In the genomic region with DNA sequence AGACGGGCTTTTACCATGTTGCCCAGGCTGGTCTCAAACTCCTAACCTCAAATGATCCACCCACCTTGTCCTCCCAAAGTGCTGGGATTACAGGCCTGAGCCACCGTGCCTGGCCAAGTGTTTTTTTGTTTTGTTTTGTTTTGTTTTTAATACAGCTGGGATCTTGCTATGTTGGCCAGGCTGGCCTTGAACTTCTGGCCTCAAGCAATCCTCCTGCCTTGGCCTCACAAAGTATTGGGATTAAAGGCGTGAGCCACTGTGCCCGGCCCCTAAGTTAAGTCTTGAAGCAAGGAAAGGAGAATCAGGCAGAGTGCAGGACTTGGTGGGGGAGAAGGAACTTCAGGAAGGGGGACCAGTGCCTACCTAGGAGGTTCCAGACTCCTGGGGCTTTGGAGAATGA, we compare ENCODE assay signal across 30 cellular contexts.
"Had no signal": no experiment of that assay in that cellular context is flagged by ENCODE, and none has a peak within 500 bp of the region (broad histone marks: within the 10 kb centered on the region; RNA-seq: fewer than 3 reads in every experiment).

No MANE protein-coding gene starts in this region.

- H3K4me3 ChIP-seq: ascending aorta, cardiac muscle cell, coronary artery, MG63, Peyer's patch, SJSA1 had no signal

- H3K4me2 ChIP-seq: SK-N-SH had no signal

- DNase-seq: activated CD4-positive, alpha-beta memory T cell treated with anti-CD3 and anti-CD28 coated beads for 36 hours; activated CD4-positive, alpha-beta T cell treated with anti-CD3 and anti-CD28 coated beads for 36 hours; activated CD4-positive, alpha-beta T cell treated with anti-CD3 and anti-CD28 coated beads, Interleukin-2, amount 10 ng/mL, durations not matched to agents 7 days and 5 days; activated CD8-positive, alpha-beta memory T cell treated with anti-CD3 and anti-CD28 coated beads, Interleukin-2, amount 50 U/mL, for 4 hours; activated effector memory CD4-positive, alpha-beta T cell treated with Interleukin-2 at 50 U/mL for 16 hours; activated naive CD4-positive, alpha-beta T cell treated with anti-CD3 and anti-CD28 coated beads, Interleukin-2, amount 50 U/mL, for 16 hours; activated naive CD8-positive, alpha-beta T cell treated with anti-CD3 and anti-CD28 coated beads, Interleukin-2, amount 10 ng/mL, durations not matched to agents 7 days and 5 days; amygdala; Kasumi-1; MG63; NCI-H1048; NCI-H1105 treated with DMSO at 0.1 percent for 48 hours; NCI-H1436; NCI-H1694; NCI-H1930; NCI-H2081 treated with DMSO at 0.1 percent for 48 hours; NCI-H345; PC-3; Peyer's patch; RPMI8226; SHP77 treated with DMSO at 0.1 percent for 48 hours; T-helper 2 cell; T-helper 9 cell had no signal

- H3K4me1 ChIP-seq: ascending aorta, Peyer's patch, SJSA1 had no signal

- H3K27me3 ChIP-seq: ascending aorta, cardiac muscle cell, MG63, Peyer's patch, SJSA1 had no signal

- H3K9ac ChIP-seq: SK-N-SH had no signal

- H3K27me3 Mint-ChIP-seq: activated CD4-positive, alpha-beta memory T cell treated with anti-CD3 and anti-CD28 coated beads for 36 hours; activated CD4-positive, alpha-beta T cell treated with anti-CD3 and anti-CD28 coated beads for 36 hours; activated CD4-positive, alpha-beta T cell treated with anti-CD3 and anti-CD28 coated beads, Interleukin-2, amount 10 ng/mL, durations not matched to agents 7 days and 5 days; activated naive CD8-positive, alpha-beta T cell treated with anti-CD3 and anti-CD28 coated beads, Interleukin-2, amount 10 ng/mL, durations not matched to agents 7 days and 5 days had no signal

- H3K9me3 ChIP-seq: ascending aorta, MG63, Peyer's patch, SJSA1, SK-N-SH had no signal

- H3K4me3 Mint-ChIP-seq: activated CD4-positive, alpha-beta memory T cell treated with anti-CD3 and anti-CD28 coated beads for 36 hours; activated CD4-positive, alpha-beta T cell treated with anti-CD3 and anti-CD28 coated beads for 36 hours; activated CD4-positive, alpha-beta T cell treated with anti-CD3 and anti-CD28 coated beads, Interleukin-2, amount 10 ng/mL, durations not matched to agents 7 days and 5 days; activated naive CD8-positive, alpha-beta T cell treated with anti-CD3 and anti-CD28 coated beads, Interleukin-2, amount 10 ng/mL, durations not matched to agents 7 days and 5 days; activated T-helper 1 cell treated with anti-CD3 and anti-CD28 coated beads, Interleukin-12 subunit alpha, Interleukin-12 subunit beta, Interleukin-2, Interleukin-4 antibody, amounts not matched to agents 30 ng/mL and 10 ng/mL and 1 ng/mL, durations not matched to agents 14 hours and 24 hours and 36 hours had no signal

- H3K27ac Mint-ChIP-seq: activated CD4-positive, alpha-beta memory T cell treated with anti-CD3 and anti-CD28 coated beads for 36 hours; activated CD4-positive, alpha-beta T cell treated with anti-CD3 and anti-CD28 coated beads for 36 hours; activated naive CD8-positive, alpha-beta T cell treated with anti-CD3 and anti-CD28 coated beads, Interleukin-2, amount 10 ng/mL, durations not matched to agents 7 days and 5 days; activated T-helper 1 cell treated with anti-CD3 and anti-CD28 coated beads, Interleukin-12 subunit alpha, Interleukin-12 subunit beta, Interleukin-2, Interleukin-4 antibody, amounts not matched to agents 30 ng/mL and 10 ng/mL and 1 ng/mL, durations not matched to agents 14 hours and 24 hours and 36 hours had no signal

- H3K4me1 Mint-ChIP-seq: activated CD4-positive, alpha-beta T cell treated with anti-CD3 and anti-CD28 coated beads for 36 hours; activated CD4-positive, alpha-beta T cell treated with anti-CD3 and anti-CD28 coated beads, Interleukin-2, amount 10 ng/mL, durations not matched to agents 7 days and 5 days; activated naive CD8-positive, alpha-beta T cell treated with anti-CD3 and anti-CD28 coated beads, Interleukin-2, amount 10 ng/mL, durations not matched to agents 7 days and 5 days had no signal

- H3K27ac ChIP-seq: ascending aorta, cardiac muscle cell, coronary artery, Peyer's patch, SJSA1 had no signal

- ATAC-seq: activated CD4-positive, alpha-beta T cell treated with anti-CD3 and anti-CD28 coated beads for 36 hours; activated CD4-positive, CD25-positive, alpha-beta regulatory T cell treated with anti-CD3 and anti-CD28 coated beads, Interleukin-2, amount 50 U/mL, for 24 hours; PC-3 had no signal

- H3K36me3 ChIP-seq: ascending aorta, cardiac muscle cell, MG63, SJSA1 had no signal

- H3K9me3 Mint-ChIP-seq: activated CD4-positive, alpha-beta memory T cell treated with anti-CD3 and anti-CD28 coated beads for 36 hours had no signal
